8 cellular contexts compared by ENCODE assay signal in the genomic region with DNA sequence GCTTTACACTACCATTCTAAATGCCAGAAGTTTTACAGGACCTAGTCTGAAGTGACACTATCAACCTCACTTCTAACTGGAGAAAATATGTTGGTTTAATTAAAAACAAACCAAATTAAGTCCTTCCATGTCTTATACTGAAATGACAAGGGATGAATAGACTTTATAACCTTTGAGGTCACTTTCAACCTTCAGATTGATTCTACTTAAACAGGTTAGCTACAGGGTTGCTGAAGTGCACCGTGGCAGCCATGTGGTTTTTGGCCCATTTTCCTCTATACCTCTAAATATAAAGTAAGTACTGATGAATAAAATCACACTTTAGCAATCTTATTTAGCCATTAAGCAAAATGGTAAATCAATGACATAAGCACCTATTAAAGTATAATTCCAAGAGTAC. TPM values are rescaled to one million over a fixed set of nuclear protein-coding genes. Genes with fewer than 3 reads are reported as not detected.
DNase-seq lines count a peak whose midpoint lies in the region; ATAC-seq lines count a peak whose summit lies in the region.
"Had no signal": no experiment of that assay in that cellular context is flagged by ENCODE, and none has a peak within 500 bp of the region (broad histone marks: within the 10 kb centered on the region; RNA-seq: fewer than 3 reads in every experiment).

No MANE protein-coding gene starts in this region.

- H3K27me3 ChIP-seq in HUES48 (ENCODE audit: control insufficient read depth, insufficient read depth, low read length) (0 out of 2 replicates have a peak, but pooled peaks cover 2% of the 10 kb centered on the region), iPS-18a (ENCODE audit: control insufficient read depth, insufficient read depth, low read length) (no peaks in the 10 kb centered on the region)

- ATAC-seq in activated naive CD8-positive, alpha-beta T cell treated with anti-CD3 and anti-CD28 coated beads, Interleukin-2, amount 10 ng/mL, durations not matched to agents 7 days and 5 days (ENCODE audit: low read depth) = no peak
- no peak for ATAC-seq in stimulated activated memory B cell treated with anti-CD40 and anti-IgM and Interleukin-4, amounts not matched to agents 10 μg/mL and 1 μg/mL and 100 μg/mL, for 72 hours
- no peak for ATAC-seq in GM21737 (IDR thresholded peaks at IDR 0.05; ENCODE audit: unreplicated experiment)

- H3K36me3 ChIP-seq in HUES48 (ENCODE audit: control insufficient read depth, insufficient read depth, low read length) (peaks cover 75% of the 10 kb centered on the region), iPS-18a (ENCODE audit: control insufficient read depth, low read depth, low read length) (peaks cover 75% of the 10 kb centered on the region)

- H3K4me3 Mint-ChIP-seq in activated naive CD8-positive, alpha-beta T cell treated with anti-CD3 and anti-CD28 coated beads, Interleukin-2, amount 10 ng/mL, durations not matched to agents 7 days and 5 days = peak overlapping the region; percentile 95
- no peak overlapping the region for H3K4me3 Mint-ChIP-seq in stimulated activated memory B cell treated with anti-CD40 and anti-IgM and Interleukin-4, amounts not matched to agents 10 μg/mL and 1 μg/mL and 100 μg/mL, for 72 hours

- no peak for DNase-seq in activated naive CD8-positive, alpha-beta T cell treated with anti-CD3 and anti-CD28 coated beads, Interleukin-2, amount 10 ng/mL, durations not matched to agents 7 days and 5 days
- DNase-seq in NCI-H2107 treated with DMSO at 0.1 percent for 48 hours (lab: John Stamatoyannopoulos, UW; ENCODE audit: unreplicated experiment) = no peak
- DNase-seq in SHP77 (lab: John Stamatoyannopoulos, UW) = no peak
- DNase-seq: naive B cell had no signal

- no peak overlapping the region for H3K9ac ChIP-seq in HUES48 (ENCODE audit: low read depth, low read length)
- no peak overlapping the region for H3K9ac ChIP-seq in iPS-18a (ENCODE audit: low read length)

- H3K9me3 ChIP-seq in HUES48 (ENCODE audit: control insufficient read depth, insufficient read depth, low read length) (no peaks in the 10 kb centered on the region), iPS-18a (ENCODE audit: control insufficient read depth, low read depth, low read length) (no peaks in the 10 kb centered on the region)

- no peaks in the 10 kb centered on the region for H3K9me3 Mint-ChIP-seq in activated naive CD8-positive, alpha-beta T cell treated with anti-CD3 and anti-CD28 coated beads, Interleukin-2, amount 10 ng/mL, durations not matched to agents 7 days and 5 days
- no peaks in the 10 kb centered on the region for H3K9me3 Mint-ChIP-seq in stimulated activated memory B cell treated with anti-CD40 and anti-IgM and Interleukin-4, amounts not matched to agents 10 μg/mL and 1 μg/mL and 100 μg/mL, for 72 hours
- H3K9me3 Mint-ChIP-seq: naive B cell had no signal

- peak overlapping the region; percentile 75 for H3K27ac Mint-ChIP-seq in activated naive CD8-positive, alpha-beta T cell treated with anti-CD3 and anti-CD28 coated beads, Interleukin-2, amount 10 ng/mL, durations not matched to agents 7 days and 5 days
- peak overlapping the region; percentile 84 for H3K27ac Mint-ChIP-seq in stimulated activated memory B cell treated with anti-CD40 and anti-IgM and Interleukin-4, amounts not matched to agents 10 μg/mL and 1 μg/mL and 100 μg/mL, for 72 hours

- H3K27me3 Mint-ChIP-seq in activated naive CD8-positive, alpha-beta T cell treated with anti-CD3 and anti-CD28 coated beads, Interleukin-2, amount 10 ng/mL, durations not matched to agents 7 days and 5 days = no peaks in the 10 kb centered on the region
- H3K27me3 Mint-ChIP-seq in stimulated activated memory B cell treated with anti-CD40 and anti-IgM and Interleukin-4, amounts not matched to agents 10 μg/mL and 1 μg/mL and 100 μg/mL, for 72 hours = no peaks in the 10 kb centered on the region
- H3K27me3 Mint-ChIP-seq: naive B cell had no signal

- H3K4me3 ChIP-seq in HUES48 (ENCODE audit: low read depth, low read length) = peak overlapping the region; percentile 98; the same call in 1 of the 2 replicates
- peak overlapping the region; percentile 97 for H3K4me3 ChIP-seq in iPS-18a (ENCODE audit: low read length)

- peaks cover 65% of the 10 kb centered on the region for H3K36me3 Mint-ChIP-seq in activated naive CD8-positive, alpha-beta T cell treated with anti-CD3 and anti-CD28 coated beads, Interleukin-2, amount 10 ng/mL, durations not matched to agents 7 days and 5 days
- H3K36me3 Mint-ChIP-seq in stimulated activated memory B cell treated with anti-CD40 and anti-IgM and Interleukin-4, amounts not matched to agents 10 μg/mL and 1 μg/mL and 100 μg/mL, for 72 hours = peaks cover 60% of the 10 kb centered on the region

- peaks cover 28% of the 10 kb centered on the region for H3K4me1 ChIP-seq in HUES48 (ENCODE audit: control insufficient read depth, insufficient read depth, low read length)
- H3K4me1 ChIP-seq in iPS-18a (ENCODE audit: control insufficient read depth, low read depth, low read length) = peaks cover 15% of the 10 kb centered on the region

- POLR2A ChIA-PET in activated naive CD8-positive, alpha-beta T cell treated with anti-CD3 and anti-CD28 coated beads, Interleukin-2, amount 10 ng/mL, durations not matched to agents 7 days and 5 days (lab: Charles Lee) = interaction anchor here (0.7 to 1.4 kb wide), 3 partner anchors 98 to 155 kb away, joined by 3 read pairs; no protein-coding TSS in a partner anchor

- H3K4me1 Mint-ChIP-seq in activated naive CD8-positive, alpha-beta T cell treated with anti-CD3 and anti-CD28 coated beads, Interleukin-2, amount 10 ng/mL, durations not matched to agents 7 days and 5 days = peaks cover 58% of the 10 kb centered on the region
- peaks cover 50% of the 10 kb centered on the region for H3K4me1 Mint-ChIP-seq in stimulated activated memory B cell treated with anti-CD40 and anti-IgM and Interleukin-4, amounts not matched to agents 10 μg/mL and 1 μg/mL and 100 μg/mL, for 72 hours

- H3K27ac ChIP-seq in HUES48 (ENCODE audit: low read depth, low read length) = no peak overlapping the region
- H3K27ac ChIP-seq in iPS-18a (ENCODE audit: low read length) = no peak overlapping the region

RNA-seq across cellular contexts. Expression of gene SLC38A2, which starts 3.9 kb away (rescaled TPM):
- 100 to 1,000 TPM; 227 to 253 TPM for total RNA-seq in activated naive CD8-positive, alpha-beta T cell treated with anti-CD3 and anti-CD28 coated beads, Interleukin-2, amount 10 ng/mL, durations not matched to agents 7 days and 5 days
